In the genomic region with DNA sequence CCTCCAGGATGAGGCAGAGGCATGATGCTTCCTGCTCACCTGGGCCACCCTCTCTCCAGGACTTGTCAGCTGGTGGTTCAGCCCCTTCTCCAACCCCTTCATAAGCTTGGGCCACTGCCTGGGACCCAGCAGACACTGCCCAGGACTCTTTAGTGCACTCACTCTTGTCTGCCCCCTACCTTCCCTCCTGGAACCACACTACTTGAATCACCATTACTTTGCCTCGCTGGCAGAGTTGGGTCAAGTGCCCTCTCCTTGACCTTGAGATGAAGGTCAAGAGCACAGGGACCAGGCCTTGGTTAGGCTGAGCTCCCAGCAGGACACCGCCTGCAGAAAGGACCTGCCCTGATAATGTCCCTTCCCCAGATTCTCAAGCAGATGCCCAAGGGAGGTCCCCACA, we compare ENCODE assay signal across 1 cellular context.
TF ChIP-seq lines count a peak whose summit lies in the region.

No MANE protein-coding gene starts in this region.

TF ChIP-seq in HepG2, 621 proteins besides CTCF, POLR2A, EP300 and RAD21:
- TF ChIP-seq, protein P1, sequence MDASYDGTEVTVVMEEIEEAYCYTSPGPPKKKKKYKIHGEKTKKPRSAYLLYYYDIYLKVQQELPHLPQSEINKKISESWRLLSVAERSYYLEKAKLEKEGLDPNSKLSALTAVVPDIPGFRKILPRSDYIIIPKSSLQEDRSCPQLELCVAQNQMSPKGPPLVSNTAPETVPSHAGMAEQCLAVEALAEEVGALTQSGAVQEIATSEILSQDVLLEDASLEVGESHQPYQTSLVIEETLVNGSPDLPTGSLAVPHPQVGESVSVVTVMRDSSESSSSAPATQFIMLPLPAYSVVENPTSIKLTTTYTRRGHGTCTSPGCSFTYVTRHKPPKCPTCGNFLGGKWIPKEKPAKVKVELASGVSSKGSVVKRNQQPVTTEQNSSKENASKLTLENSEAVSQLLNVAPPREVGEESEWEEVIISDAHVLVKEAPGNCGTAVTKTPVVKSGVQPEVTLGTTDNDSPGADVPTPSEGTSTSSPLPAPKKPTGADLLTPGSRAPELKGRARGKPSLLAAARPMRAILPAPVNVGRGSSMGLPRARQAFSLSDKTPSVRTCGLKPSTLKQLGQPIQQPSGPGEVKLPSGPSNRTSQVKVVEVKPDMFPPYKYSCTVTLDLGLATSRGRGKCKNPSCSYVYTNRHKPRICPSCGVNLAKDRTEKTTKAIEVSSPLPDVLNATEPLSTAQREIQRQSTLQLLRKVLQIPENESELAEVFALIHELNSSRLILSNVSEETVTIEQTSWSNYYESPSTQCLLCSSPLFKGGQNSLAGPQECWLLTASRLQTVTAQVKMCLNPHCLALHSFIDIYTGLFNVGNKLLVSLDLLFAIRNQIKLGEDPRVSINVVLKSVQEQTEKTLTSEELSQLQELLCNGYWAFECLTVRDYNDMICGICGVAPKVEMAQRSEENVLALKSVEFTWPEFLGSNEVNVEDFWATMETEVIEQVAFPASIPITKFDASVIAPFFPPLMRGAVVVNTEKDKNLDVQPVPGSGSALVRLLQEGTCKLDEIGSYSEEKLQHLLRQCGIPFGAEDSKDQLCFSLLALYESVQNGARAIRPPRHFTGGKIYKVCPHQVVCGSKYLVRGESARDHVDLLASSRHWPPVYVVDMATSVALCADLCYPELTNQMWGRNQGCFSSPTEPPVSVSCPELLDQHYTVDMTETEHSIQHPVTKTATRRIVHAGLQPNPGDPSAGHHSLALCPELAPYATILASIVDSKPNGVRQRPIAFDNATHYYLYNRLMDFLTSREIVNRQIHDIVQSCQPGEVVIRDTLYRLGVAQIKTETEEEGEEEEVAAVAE (CRISPR knock-in tag; IDR thresholded peaks at IDR 0.05; ENCODE audit: borderline replicate concordance): no peak
- no peak for TF ChIP-seq ZNF839 (CRISPR knock-in tag; IDR thresholded peaks at IDR 0.05; ENCODE audit: borderline replicate concordance)
- no peak for TF ChIP-seq ZNF577 (CRISPR knock-in tag; IDR thresholded peaks at IDR 0.05; ENCODE audit: borderline replicate concordance, low read depth)
- no peak for TF ChIP-seq GPN1 (CRISPR knock-in tag; IDR thresholded peaks at IDR 0.05; ENCODE audit: borderline replicate concordance)
- TF ChIP-seq SP140L (CRISPR knock-in tag; IDR thresholded peaks at IDR 0.05; ENCODE audit: borderline replicate concordance): no peak
- no peak for TF ChIP-seq TP53 (CRISPR knock-in tag; conservative IDR thresholded peaks at IDR 0.05)
